In the genomic region with DNA sequence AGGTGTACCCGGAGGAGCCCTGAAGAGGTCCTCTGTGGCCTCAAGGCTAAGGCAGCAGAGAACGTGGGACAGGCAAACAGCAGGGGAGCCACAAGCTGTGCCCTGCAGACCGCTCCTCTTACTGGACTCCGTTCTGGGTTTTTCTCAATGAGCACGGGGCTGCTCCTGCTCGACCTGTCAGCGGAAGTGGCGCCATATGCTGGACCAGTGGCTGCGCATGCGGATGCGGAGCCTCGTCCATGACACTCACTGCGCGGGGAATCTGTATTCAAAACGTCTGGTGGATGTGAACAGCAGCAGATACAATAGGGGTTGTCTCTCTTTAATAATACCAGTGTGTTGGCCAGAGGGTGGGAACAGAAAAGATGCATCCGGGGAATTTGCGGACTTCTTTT, we compare ENCODE assay signal across 19 cellular contexts. TPM values are rescaled to one million over a fixed set of nuclear protein-coding genes. Genes with fewer than 3 reads are reported as not detected.
DNase-seq lines count a peak whose midpoint lies in the region; ATAC-seq and TF ChIP-seq lines count a peak whose summit lies in the region.
"Had no signal": no experiment of that assay in that cellular context is flagged by ENCODE, and none has a peak within 500 bp of the region (broad histone marks: within the 10 kb centered on the region; RNA-seq: fewer than 3 reads in every experiment).

No MANE protein-coding gene starts in this region.

- no peak overlapping the region for H2BK15ac ChIP-seq in neuronal stem cell (ENCODE audit: low read length)

- no peaks in the 10 kb centered on the region for H3K9me3 ChIP-seq in CD8-positive, alpha-beta T cell (ENCODE audit: low read length)
- H3K9me3 ChIP-seq in neuronal stem cell (replicated peaks in 1 of 2; ENCODE audit: control insufficient read depth in 2 of 2, insufficient read depth in 1 of 2, low read depth in 1 of 2, low read length in 2 of 2): peaks cover 0 to 5% of the 10 kb centered on the region in 2 donors
- H3K9me3 ChIP-seq: SJSA1 had no signal

- H3K79me1 ChIP-seq in neuronal stem cell (ENCODE audit: low read depth, low read length): no peaks in the 10 kb centered on the region

- H3K27me3 ChIP-seq in CD8-positive, alpha-beta T cell (ENCODE audit: insufficient read depth, low read length): no peaks in the 10 kb centered on the region
- H3K27me3 ChIP-seq in neuronal stem cell (ENCODE audit: control insufficient read depth in 3 of 3, insufficient read depth in 3 of 3, low read depth in 1 of 3, low read length in 3 of 3): no peaks in the 10 kb centered on the region
- H3K27me3 ChIP-seq: brain microvascular endothelial cell, SJSA1 had no signal

- peak overlapping the region; percentile 93 for H3K27ac Mint-ChIP-seq in activated CD8-positive, alpha-beta T cell treated with anti-CD3 and anti-CD28 coated beads for 36 hours
- H3K27ac Mint-ChIP-seq in activated CD8-positive, alpha-beta T cell treated with anti-CD3 and anti-CD28 coated beads, Interleukin-2, amount 10 ng/mL, durations not matched to agents 7 days and 5 days: no peak overlapping the region
- no peak overlapping the region for H3K27ac Mint-ChIP-seq in CD8-positive, alpha-beta T cell
- H3K27ac Mint-ChIP-seq in activated naive CD8-positive, alpha-beta T cell treated with anti-CD3 and anti-CD28 coated beads, Interleukin-2, amount 50 U/mL, for 24 hours: peak overlapping the region; percentile 95

- no peak overlapping the region for H3K27ac ChIP-seq in CD8-positive, alpha-beta T cell (ENCODE audit: low read depth, low read length)
- H3K27ac ChIP-seq in neuronal stem cell (replicated peaks; ENCODE audit: low read length): no peak overlapping the region
- H3K27ac ChIP-seq: brain microvascular endothelial cell had no signal

- H2BK12ac ChIP-seq in neuronal stem cell (ENCODE audit: low read length): no peak overlapping the region

- no peaks in the 10 kb centered on the region for H3K36me3 Mint-ChIP-seq in activated CD8-positive, alpha-beta T cell treated with anti-CD3 and anti-CD28 coated beads for 36 hours (ENCODE audit: low read depth)
- no peaks in the 10 kb centered on the region for H3K36me3 Mint-ChIP-seq in activated CD8-positive, alpha-beta T cell treated with anti-CD3 and anti-CD28 coated beads, Interleukin-2, amount 10 ng/mL, durations not matched to agents 7 days and 5 days (ENCODE audit: low read depth)
- no peaks in the 10 kb centered on the region for H3K36me3 Mint-ChIP-seq in CD8-positive, alpha-beta T cell
- H3K36me3 Mint-ChIP-seq in activated naive CD8-positive, alpha-beta T cell treated with anti-CD3 and anti-CD28 coated beads, Interleukin-2, amount 50 U/mL, for 24 hours (ENCODE audit: low read depth): no peaks in the 10 kb centered on the region
- H3K36me3 Mint-ChIP-seq: activated naive CD8-positive, alpha-beta T cell treated with anti-CD3 and anti-CD28 coated beads, Interleukin-2, amount 10 ng/mL, durations not matched to agents 7 days and 5 days had no signal

- H2AK5ac ChIP-seq in neuronal stem cell (ENCODE audit: low read depth, low read length): no peak overlapping the region

- CTCF ChIA-PET in activated CD8-positive, alpha-beta T cell treated with anti-CD3 and anti-CD28 coated beads for 36 hours (lab: Charles Lee): interaction anchor here (0.9 to 1.5 kb wide), 6 partner anchors 15 to 853 kb away, joined by 3 to 4 read pairs (median 3); no protein-coding TSS in a partner anchor
- CTCF ChIA-PET in activated CD8-positive, alpha-beta T cell treated with anti-CD3 and anti-CD28 coated beads, Interleukin-2, amount 10 ng/mL, durations not matched to agents 7 days and 5 days (lab: Charles Lee): interaction anchor here (0.6 to 1.6 kb wide), 4 partner anchors 9 to 853 kb away, joined by 3 to 5 read pairs (median 3); no protein-coding TSS in a partner anchor
- CTCF ChIA-PET in CD8-positive, alpha-beta T cell (lab: Charles Lee): interaction anchor here (0.8 to 2.3 kb wide), 3 partner anchors 9 to 853 kb away, joined by 3 to 7 read pairs (median 4); no protein-coding TSS in a partner anchor

- intact Hi-C loops in activated CD8-positive, alpha-beta T cell treated with anti-CD3 and anti-CD28 coated beads for 36 hours (cut with micrococcal nuclease): loop anchor here (2.0 kb wide), 1 partner anchor 673 kb away; no protein-coding TSS in a partner anchor
- intact Hi-C loops in CD8-positive, alpha-beta T cell (cut with DNase I, micrococcal nuclease): loop anchor here in 1 of 2 experiments (2.0 kb wide), 1 partner anchor 673 kb away; no protein-coding TSS in a partner anchor

- peaks cover 6% of the 10 kb centered on the region for H3K4me1 ChIP-seq in CD8-positive, alpha-beta T cell (ENCODE audit: insufficient read depth, low read length)
- peaks cover 2 to 9% of the 10 kb centered on the region in 2 donors for H3K4me1 ChIP-seq in neuronal stem cell (ENCODE audit: control insufficient read depth in 2 of 2, insufficient read depth in 1 of 2, low read depth in 1 of 2, low read length in 2 of 2)

- no peak overlapping the region for H3K23ac ChIP-seq in neuronal stem cell (ENCODE audit: low read depth, low read length, poor library complexity)

- ATAC-seq in activated CD8-positive, alpha-beta T cell treated with anti-CD3 and anti-CD28 coated beads for 36 hours: no peak
- no peak for ATAC-seq in activated CD8-positive, alpha-beta T cell treated with anti-CD3 and anti-CD28 coated beads, Interleukin-2, amount 10 ng/mL, durations not matched to agents 7 days and 5 days
- ATAC-seq in CD8-positive, alpha-beta T cell: no peak
- no peak for ATAC-seq in activated naive CD8-positive, alpha-beta T cell treated with anti-CD3 and anti-CD28 coated beads, Interleukin-2, amount 50 U/mL, for 24 hours
- no peak for ATAC-seq in activated CD4-positive, CD25-positive, alpha-beta regulatory T cell treated with anti-CD3 and anti-CD28 coated beads, Interleukin-2, amount 50 U/mL, for 24 hours
- ATAC-seq: left ventricle myocardium superior had no signal

- no peaks in the 10 kb centered on the region for H3K9me3 Mint-ChIP-seq in activated CD8-positive, alpha-beta T cell treated with anti-CD3 and anti-CD28 coated beads for 36 hours
- no peaks in the 10 kb centered on the region for H3K9me3 Mint-ChIP-seq in activated CD8-positive, alpha-beta T cell treated with anti-CD3 and anti-CD28 coated beads, Interleukin-2, amount 10 ng/mL, durations not matched to agents 7 days and 5 days (ENCODE audit: insufficient read depth)
- no peaks in the 10 kb centered on the region for H3K9me3 Mint-ChIP-seq in CD8-positive, alpha-beta T cell
- peaks cover 4% of the 10 kb centered on the region for H3K9me3 Mint-ChIP-seq in activated naive CD8-positive, alpha-beta T cell treated with anti-CD3 and anti-CD28 coated beads, Interleukin-2, amount 50 U/mL, for 24 hours
- H3K9me3 Mint-ChIP-seq: activated naive CD8-positive, alpha-beta T cell treated with anti-CD3 and anti-CD28 coated beads, Interleukin-2, amount 10 ng/mL, durations not matched to agents 7 days and 5 days had no signal

- no peak overlapping the region for H2BK5ac ChIP-seq in neuronal stem cell (ENCODE audit: low read length)

- H3K4me2 ChIP-seq in neuronal stem cell (ENCODE audit: insufficient read depth, low read length, poor library complexity, severe bottlenecking): no peak overlapping the region

- no peaks in the 10 kb centered on the region for H3K36me3 ChIP-seq in CD8-positive, alpha-beta T cell (ENCODE audit: insufficient read depth, low read length)
- no peaks in the 10 kb centered on the region for H3K36me3 ChIP-seq in neuronal stem cell (replicated peaks in 1 of 2; ENCODE audit: control insufficient read depth in 2 of 2, insufficient read depth in 2 of 2, low read length in 2 of 2)
- H3K36me3 ChIP-seq: brain microvascular endothelial cell, SJSA1 had no signal

- no peak overlapping the region for H3K9ac ChIP-seq in neuronal stem cell (ENCODE audit: low read depth, low read length, poor library complexity)

- peaks cover 44% of the 10 kb centered on the region for H3K4me1 Mint-ChIP-seq in activated CD8-positive, alpha-beta T cell treated with anti-CD3 and anti-CD28 coated beads for 36 hours (ENCODE audit: low read depth)
- H3K4me1 Mint-ChIP-seq in activated CD8-positive, alpha-beta T cell treated with anti-CD3 and anti-CD28 coated beads, Interleukin-2, amount 10 ng/mL, durations not matched to agents 7 days and 5 days (ENCODE audit: low read depth): peaks cover 7% of the 10 kb centered on the region
- H3K4me1 Mint-ChIP-seq in CD8-positive, alpha-beta T cell (ENCODE audit: low read depth): peaks cover 18% of the 10 kb centered on the region
- peaks cover 55% of the 10 kb centered on the region for H3K4me1 Mint-ChIP-seq in activated naive CD8-positive, alpha-beta T cell treated with anti-CD3 and anti-CD28 coated beads, Interleukin-2, amount 50 U/mL, for 24 hours

- no peak for DNase-seq in activated CD8-positive, alpha-beta T cell treated with anti-CD3 and anti-CD28 coated beads for 36 hours
- no peak for DNase-seq in activated CD8-positive, alpha-beta T cell treated with anti-CD3 and anti-CD28 coated beads, Interleukin-2, amount 10 ng/mL, durations not matched to agents 7 days and 5 days
- no peak for DNase-seq in CD8-positive, alpha-beta T cell
- no peak for DNase-seq in activated naive CD8-positive, alpha-beta T cell treated with anti-CD3 and anti-CD28 coated beads, Interleukin-2, amount 50 U/mL, for 24 hours
- DNase-seq in neuronal stem cell (ENCODE audit: low spot score): no peak
- DNase-seq in NCI-H1694 (lab: John Stamatoyannopoulos, UW): no peak
- DNase-seq in cerebellum (ENCODE audit: low spot score): no peak
- DNase-seq: brain microvascular endothelial cell, cortex of kidney, NCI-H1105 treated with DMSO at 0.1 percent for 48 hours, T1000 had no signal

- H3K4ac ChIP-seq in neuronal stem cell (ENCODE audit: low read length): no peak overlapping the region

- no peak overlapping the region for H3K14ac ChIP-seq in neuronal stem cell (ENCODE audit: low read length)

- H3K18ac ChIP-seq in neuronal stem cell (ENCODE audit: low read length): peak overlapping the region; percentile 38

- no peak for TF ChIP-seq CTCF in activated CD8-positive, alpha-beta T cell treated with anti-CD3 and anti-CD28 coated beads for 36 hours (IDR thresholded peaks at IDR 0.05)
- TF ChIP-seq CTCF in CD8-positive, alpha-beta T cell (IDR thresholded peaks at IDR 0.05): no peak

- H2BK120ac ChIP-seq in neuronal stem cell (ENCODE audit: low read depth, low read length): no peak overlapping the region

- no peaks in the 10 kb centered on the region for H3K27me3 Mint-ChIP-seq in activated CD8-positive, alpha-beta T cell treated with anti-CD3 and anti-CD28 coated beads for 36 hours
- H3K27me3 Mint-ChIP-seq in activated CD8-positive, alpha-beta T cell treated with anti-CD3 and anti-CD28 coated beads, Interleukin-2, amount 10 ng/mL, durations not matched to agents 7 days and 5 days (ENCODE audit: low read depth): no peaks in the 10 kb centered on the region
- H3K27me3 Mint-ChIP-seq in CD8-positive, alpha-beta T cell (ENCODE audit: low read depth): peaks cover 5% of the 10 kb centered on the region
- H3K27me3 Mint-ChIP-seq in activated naive CD8-positive, alpha-beta T cell treated with anti-CD3 and anti-CD28 coated beads, Interleukin-2, amount 50 U/mL, for 24 hours: peaks cover 2% of the 10 kb centered on the region
- H3K27me3 Mint-ChIP-seq: activated naive CD8-positive, alpha-beta T cell treated with anti-CD3 and anti-CD28 coated beads, Interleukin-2, amount 10 ng/mL, durations not matched to agents 7 days and 5 days had no signal

- no peak overlapping the region for H3K4me3 ChIP-seq in CD8-positive, alpha-beta T cell (ENCODE audit: low read depth, low read length)
- H3K4me3 ChIP-seq in neuronal stem cell (ENCODE audit: low read length in 2 of 2): no peak overlapping the region
- H3K4me3 ChIP-seq: SJSA1 had no signal

- no peak overlapping the region for H4K91ac ChIP-seq in neuronal stem cell (ENCODE audit: low read depth, low read length, poor library complexity)

- H4K8ac ChIP-seq in neuronal stem cell (ENCODE audit: low read depth, low read length): no peak overlapping the region

- no peak overlapping the region for H2AFZ ChIP-seq in neuronal stem cell (ENCODE audit: low read length)

- no CpG with 5 or more reads among the region's 17 CpGs for WGBS in neuronal stem cell (ENCODE audit: extremely low coverage in 2 of 2, insufficient read length in 2 of 2, insufficient replicate concordance in 1 of 2), 2 donors

- POLR2A ChIA-PET in activated CD8-positive, alpha-beta T cell treated with anti-CD3 and anti-CD28 coated beads for 36 hours (lab: Charles Lee): no interaction called here
- POLR2A ChIA-PET in activated CD8-positive, alpha-beta T cell treated with anti-CD3 and anti-CD28 coated beads, Interleukin-2, amount 10 ng/mL, durations not matched to agents 7 days and 5 days (lab: Charles Lee): no interaction called here
- POLR2A ChIA-PET in CD8-positive, alpha-beta T cell (lab: Charles Lee): no interaction called here

- H3K4me3 Mint-ChIP-seq in activated CD8-positive, alpha-beta T cell treated with anti-CD3 and anti-CD28 coated beads for 36 hours: peak overlapping the region; percentile 34
- H3K4me3 Mint-ChIP-seq in activated CD8-positive, alpha-beta T cell treated with anti-CD3 and anti-CD28 coated beads, Interleukin-2, amount 10 ng/mL, durations not matched to agents 7 days and 5 days: no peak overlapping the region
- H3K4me3 Mint-ChIP-seq in CD8-positive, alpha-beta T cell: peak overlapping the region; percentile 41
- H3K4me3 Mint-ChIP-seq in activated naive CD8-positive, alpha-beta T cell treated with anti-CD3 and anti-CD28 coated beads, Interleukin-2, amount 50 U/mL, for 24 hours: peak overlapping the region; percentile 71

RNA-seq across cellular contexts. Expression of a gene that starts 29.5 kb away (rescaled TPM):
- total RNA-seq in activated CD8-positive, alpha-beta T cell treated with anti-CD3 and anti-CD28 coated beads for 36 hours: under 1 TPM; 0.11 to 0.34 TPM
- total RNA-seq in activated CD8-positive, alpha-beta T cell treated with anti-CD3 and anti-CD28 coated beads, Interleukin-2, amount 10 ng/mL, durations not matched to agents 7 days and 5 days: not detected
- total RNA-seq in CD8-positive, alpha-beta T cell: under 1 TPM; 0.38 to 1.00 TPM
- polyA plus RNA-seq in neuronal stem cell (2013, experiment 1 of 2): 0.01 TPM
- not detected for polyA plus RNA-seq in neuronal stem cell (2013, experiment 2 of 2)
- not detected for total RNA-seq in cerebellum
- total RNA-seq: endothelial cell of umbilical vein, left ventricle myocardium superior, NCI-H460, renal cortical epithelial cell, temporal lobe had no signal
- polyA plus RNA-seq: endothelial cell of umbilical vein had no signal

Comparison
In these comparisons a context has a peak if more than half of its experiments do, and no peak if none do; other contexts are left out.
1. H3K27ac Mint-ChIP-seq: peak in activated CD8-positive, alpha-beta T cell treated with anti-CD3 and anti-CD28 coated beads for 36 hours (single experiment) and activated naive CD8-positive, alpha-beta T cell treated with anti-CD3 and anti-CD28 coated beads, Interleukin-2, amount 50 U/mL, for 24 hours (single experiment); none in activated CD8-positive, alpha-beta T cell treated with anti-CD3 and anti-CD28 coated beads, Interleukin-2, amount 10 ng/mL, durations not matched to agents 7 days and 5 days (single experiment) and CD8-positive, alpha-beta T cell (single experiment).